Comparison of ENCODE assay signal across 1 cellular context in genomic region chr10:22697101-22697500, GRCh38.
TF ChIP-seq lines count a peak whose summit lies in the region.

No MANE protein-coding gene starts in this region.

TF ChIP-seq in SK-N-SH, 30 proteins besides CTCF, POLR2A, EP300 and RAD21 (continued from another document):
- no peak for TF ChIP-seq TEAD4 (IDR thresholded peaks at IDR 0.05; ENCODE audit: borderline replicate concordance, insufficient read depth)
- TF ChIP-seq RCOR1 (IDR thresholded peaks at IDR 0.05; ENCODE audit: low read length) = no peak
- no peak for TF ChIP-seq MAX (IDR thresholded peaks at IDR 0.05; ENCODE audit: low read depth)
- TF ChIP-seq JUND (IDR thresholded peaks at IDR 0.05) = no peak
- no peak for TF ChIP-seq USF1 (IDR thresholded peaks at IDR 0.05; ENCODE audit: borderline replicate concordance, low read depth)
- TF ChIP-seq IRF3 (IDR thresholded peaks at IDR 0.05; ENCODE audit: low read depth, low read length) = no peak
- TF ChIP-seq PBX3 (IDR thresholded peaks at IDR 0.05) = no peak
- no peak for TF ChIP-seq NRF1 (IDR thresholded peaks at IDR 0.05; ENCODE audit: low read depth, low read length)
